In genomic region chr9:122498883-122499288, GRCh38 we compare ENCODE assay signal across 8 cellular contexts. TPM values are rescaled to one million over a fixed set of nuclear protein-coding genes. Genes with fewer than 3 reads are reported as not detected.
DNase-seq lines count a peak whose midpoint lies in the region; ATAC-seq and TF ChIP-seq lines count a peak whose summit lies in the region.

No MANE protein-coding gene starts in this region.

- H3K9me3 ChIP-seq in PC-3 (ENCODE audit: low read length) = no peaks in the 10 kb centered on the region

- H3K9ac ChIP-seq in PC-3 (ENCODE audit: low read length) = no peak overlapping the region

- H3K4me3 ChIP-seq in PC-3 (ENCODE audit: low read length) (no peak overlapping the region), choroid plexus epithelial cell (ENCODE audit: low read depth, low read length) (no peak overlapping the region)

- no TSS peak for BruUV-seq in PC-3 (replicated peaks; lab: Mats Ljungman, UMichigan)

- no peak overlapping the region for H3K4me3 Mint-ChIP-seq in activated naive CD4-positive, alpha-beta T cell treated with anti-CD3 and anti-CD28 coated beads for 36 hours

- no peak overlapping the region for H3K4me2 ChIP-seq in PC-3 (ENCODE audit: low read length)

- H3K36me3 ChIP-seq in PC-3 (ENCODE audit: low read depth, low read length) = no peaks in the 10 kb centered on the region; the same call in 1 of the 2 replicates

- TF ChIP-seq CTCF in PC-3 (conservative IDR thresholded peaks at IDR 0.05; ENCODE audit: low read depth, low read length) = peak; percentile 65
- peak; percentile 89 for TF ChIP-seq CTCF in choroid plexus epithelial cell (conservative IDR thresholded peaks at IDR 0.05; ENCODE audit: low read depth, low read length)

- H3K9me2 ChIP-seq in PC-3 (replicated peaks; ENCODE audit: low read length) = no peaks in the 10 kb centered on the region

- peak; percentile 38 for DNase-seq in activated naive CD4-positive, alpha-beta T cell treated with anti-CD3 and anti-CD28 coated beads for 36 hours
- DNase-seq in activated naive CD4-positive, alpha-beta T cell treated with anti-CD3 and anti-CD28 coated beads, Interleukin-2, amount 50 U/mL, for 16 hours = no peak
- peak; percentile 66 for DNase-seq in PC-3
- peak; percentile 70 for DNase-seq in choroid plexus epithelial cell (ENCODE audit: low read depth)
- DNase-seq in mucosa of gallbladder (ENCODE audit: low spot score) = peak; percentile 14

- no peak overlapping the region for H3K27ac ChIP-seq in PC-3 (ENCODE audit: low read length)

- H4K20me1 ChIP-seq in PC-3 (ENCODE audit: low read length) = no peaks in the 10 kb centered on the region

- CTCF ChIA-PET in activated naive CD4-positive, alpha-beta T cell treated with anti-CD3 and anti-CD28 coated beads for 36 hours (lab: Charles Lee) = interaction anchor here (0.6 to 1.8 kb wide), 15 partner anchors 9 to 400 kb away, joined by 3 to 18 read pairs (median 4); partner anchors contain the start of genes OR1J2 and OR1N1
- CTCF ChIA-PET in PC-3 (lab: Charles Lee) = interaction anchor here (0.7 to 0.9 kb wide), 2 partner anchors 45 to 851 kb away, joined by 3 to 4 read pairs; no protein-coding TSS in a partner anchor

- H3K9me3 Mint-ChIP-seq in activated naive CD4-positive, alpha-beta T cell treated with anti-CD3 and anti-CD28 coated beads for 36 hours = peaks cover 4% of the 10 kb centered on the region

- H3K27me3 ChIP-seq in PC-3 (ENCODE audit: low read length) = peaks cover 11% of the 10 kb centered on the region; the same call in 1 of the 2 replicates

- POLR2A ChIA-PET in PC-3 (lab: Charles Lee; ENCODE audit: unreplicated experiment) = no interaction called here

- no peak overlapping the region for H3K27ac Mint-ChIP-seq in activated naive CD4-positive, alpha-beta T cell treated with anti-CD3 and anti-CD28 coated beads for 36 hours

- no peaks in the 10 kb centered on the region for H3K4me1 ChIP-seq in PC-3 (ENCODE audit: insufficient read depth, low read length)

- intact Hi-C loops in activated naive CD4-positive, alpha-beta T cell treated with anti-CD3 and anti-CD28 coated beads for 36 hours (cut with micrococcal nuclease) = loop anchor here (1.0 to 10.0 kb wide), 2 partner anchors 311 to 496 kb away; no protein-coding TSS in a partner anchor
- intact Hi-C loops in PC-3 (cut with micrococcal nuclease) = no loop called here

- ATAC-seq in HG02981 (IDR thresholded peaks at IDR 0.05; ENCODE audit: unreplicated experiment) (peak; percentile 68), PC-3 (0 out of 2 replicates have a peak, but pooled peaks have one; percentile 29), HG03432 (IDR thresholded peaks at IDR 0.05; ENCODE audit: unreplicated experiment) (no peak), GM19035 (IDR thresholded peaks at IDR 0.05; ENCODE audit: unreplicated experiment) (no peak)

- H3F3A ChIP-seq in PC-3 (ENCODE audit: low read length, unreplicated experiment) = no peaks in the 10 kb centered on the region

- H2AFZ ChIP-seq in PC-3 (ENCODE audit: low read length) = no peak overlapping the region

- no peaks in the 10 kb centered on the region for H3K36me3 Mint-ChIP-seq in activated naive CD4-positive, alpha-beta T cell treated with anti-CD3 and anti-CD28 coated beads for 36 hours (ENCODE audit: low read depth)

- no peaks in the 10 kb centered on the region for H3K4me1 Mint-ChIP-seq in activated naive CD4-positive, alpha-beta T cell treated with anti-CD3 and anti-CD28 coated beads for 36 hours (ENCODE audit: low read depth)

- no peaks in the 10 kb centered on the region for H3K79me2 ChIP-seq in PC-3 (ENCODE audit: low read length)

- peaks cover 16% of the 10 kb centered on the region for H3K27me3 Mint-ChIP-seq in activated naive CD4-positive, alpha-beta T cell treated with anti-CD3 and anti-CD28 coated beads for 36 hours (ENCODE audit: low read depth)

RNA-seq across cellular contexts. Expression of gene OR1J2, which starts 11.7 kb away (rescaled TPM):
- total RNA-seq in activated naive CD4-positive, alpha-beta T cell treated with anti-CD3 and anti-CD28 coated beads for 36 hours = not detected
- total RNA-seq in PC-3 (2014; rRNA removed) (not detected in 2 replicates), mucosa of gallbladder (not detected)

RNA-seq across cellular contexts. Expression of gene OR1J4, which starts 20.1 kb away (rescaled TPM):
- not detected for total RNA-seq in activated naive CD4-positive, alpha-beta T cell treated with anti-CD3 and anti-CD28 coated beads for 36 hours
- total RNA-seq in PC-3 (2014; rRNA removed) (not detected in 2 replicates), mucosa of gallbladder (not detected)

RNA-seq across cellular contexts. Expression of gene OR1J1, which starts 21.2 kb away (rescaled TPM):
- total RNA-seq in activated naive CD4-positive, alpha-beta T cell treated with anti-CD3 and anti-CD28 coated beads for 36 hours = not detected
- total RNA-seq in PC-3 (2014; rRNA removed) (not detected in 2 replicates), mucosa of gallbladder (not detected)

RNA-seq across cellular contexts. Expression of gene OR1N1, which starts 28.2 kb away (rescaled TPM):
- not detected for total RNA-seq in activated naive CD4-positive, alpha-beta T cell treated with anti-CD3 and anti-CD28 coated beads for 36 hours
- total RNA-seq in PC-3 (2014; rRNA removed) = not detected in 2 replicates
- total RNA-seq in mucosa of gallbladder = not detected

RNA-seq across cellular contexts. Expression of gene OR1N2, which starts 54.0 kb away (rescaled TPM):
- not detected for total RNA-seq in activated naive CD4-positive, alpha-beta T cell treated with anti-CD3 and anti-CD28 coated beads for 36 hours
- not detected in 2 replicates for total RNA-seq in PC-3 (2014; rRNA removed)
- total RNA-seq in mucosa of gallbladder = not detected

Comparison
In these comparisons a context has a peak if more than half of its experiments do, and no peak if none do; other contexts are left out.
1. ATAC-seq: peak in HG02981 (single experiment) and PC-3 (single experiment); none in HG03432 (single experiment) and GM19035 (single experiment).